Comparison of ENCODE assay signal across 1 cellular context in the genomic region with DNA sequence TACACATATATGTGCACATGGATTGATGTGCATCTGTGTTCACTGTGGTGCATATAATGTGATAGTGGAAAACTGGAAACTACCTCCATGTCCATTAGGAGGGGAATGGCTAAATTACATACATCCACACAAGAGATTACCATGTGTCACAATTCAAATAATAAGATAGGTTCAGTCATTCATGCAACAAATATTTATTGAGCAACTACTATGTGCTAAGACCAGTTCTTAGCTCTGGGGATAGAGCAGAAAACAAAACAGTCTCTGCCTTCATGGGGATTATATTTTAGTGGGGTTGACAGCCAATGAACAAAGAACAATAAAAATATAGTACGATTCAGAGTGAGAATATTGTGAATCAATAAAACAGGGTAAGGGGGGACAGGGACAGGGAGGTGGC.
TF ChIP-seq lines count a peak whose summit lies in the region.

No MANE protein-coding gene starts in this region.

TF ChIP-seq in GM12878, 131 proteins besides CTCF, POLR2A, EP300 and RAD21:
- TF ChIP-seq ZSCAN29 (IDR thresholded peaks at IDR 0.05) (no peak), EGR1 (IDR thresholded peaks at IDR 0.05; ENCODE audit: borderline replicate concordance in 1 of 2, low read depth in 2 of 2, low read length in 2 of 2) (no peak), TAF1 (IDR thresholded peaks at IDR 0.05; ENCODE audit: borderline replicate concordance, low read depth, low read length) (no peak), TARDBP (IDR thresholded peaks at IDR 0.05; ENCODE audit: borderline replicate concordance) (no peak), SMAD1 (IDR thresholded peaks at IDR 0.05; ENCODE audit: low read depth, partially characterized antibody) (no peak), RUNX3 (IDR thresholded peaks at IDR 0.05; ENCODE audit: low read length) (no peak), TCF12 (IDR thresholded peaks at IDR 0.05; ENCODE audit: low read depth, low read length) (no peak), MEF2A (IDR thresholded peaks at IDR 0.05; ENCODE audit: insufficient read depth, low read depth, low read length) (no peak), CREM (IDR thresholded peaks at IDR 0.05; ENCODE audit: low read depth) (no peak), ASH2L (IDR thresholded peaks at IDR 0.05; ENCODE audit: borderline replicate concordance, low read depth) (no peak)
- TF ChIP-seq, protein P1, sequence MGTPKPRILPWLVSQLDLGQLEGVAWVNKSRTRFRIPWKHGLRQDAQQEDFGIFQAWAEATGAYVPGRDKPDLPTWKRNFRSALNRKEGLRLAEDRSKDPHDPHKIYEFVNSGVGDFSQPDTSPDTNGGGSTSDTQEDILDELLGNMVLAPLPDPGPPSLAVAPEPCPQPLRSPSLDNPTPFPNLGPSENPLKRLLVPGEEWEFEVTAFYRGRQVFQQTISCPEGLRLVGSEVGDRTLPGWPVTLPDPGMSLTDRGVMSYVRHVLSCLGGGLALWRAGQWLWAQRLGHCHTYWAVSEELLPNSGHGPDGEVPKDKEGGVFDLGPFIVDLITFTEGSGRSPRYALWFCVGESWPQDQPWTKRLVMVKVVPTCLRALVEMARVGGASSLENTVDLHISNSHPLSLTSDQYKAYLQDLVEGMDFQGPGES (IDR thresholded peaks at IDR 0.05) = no peak
- TF ChIP-seq, protein P2, sequence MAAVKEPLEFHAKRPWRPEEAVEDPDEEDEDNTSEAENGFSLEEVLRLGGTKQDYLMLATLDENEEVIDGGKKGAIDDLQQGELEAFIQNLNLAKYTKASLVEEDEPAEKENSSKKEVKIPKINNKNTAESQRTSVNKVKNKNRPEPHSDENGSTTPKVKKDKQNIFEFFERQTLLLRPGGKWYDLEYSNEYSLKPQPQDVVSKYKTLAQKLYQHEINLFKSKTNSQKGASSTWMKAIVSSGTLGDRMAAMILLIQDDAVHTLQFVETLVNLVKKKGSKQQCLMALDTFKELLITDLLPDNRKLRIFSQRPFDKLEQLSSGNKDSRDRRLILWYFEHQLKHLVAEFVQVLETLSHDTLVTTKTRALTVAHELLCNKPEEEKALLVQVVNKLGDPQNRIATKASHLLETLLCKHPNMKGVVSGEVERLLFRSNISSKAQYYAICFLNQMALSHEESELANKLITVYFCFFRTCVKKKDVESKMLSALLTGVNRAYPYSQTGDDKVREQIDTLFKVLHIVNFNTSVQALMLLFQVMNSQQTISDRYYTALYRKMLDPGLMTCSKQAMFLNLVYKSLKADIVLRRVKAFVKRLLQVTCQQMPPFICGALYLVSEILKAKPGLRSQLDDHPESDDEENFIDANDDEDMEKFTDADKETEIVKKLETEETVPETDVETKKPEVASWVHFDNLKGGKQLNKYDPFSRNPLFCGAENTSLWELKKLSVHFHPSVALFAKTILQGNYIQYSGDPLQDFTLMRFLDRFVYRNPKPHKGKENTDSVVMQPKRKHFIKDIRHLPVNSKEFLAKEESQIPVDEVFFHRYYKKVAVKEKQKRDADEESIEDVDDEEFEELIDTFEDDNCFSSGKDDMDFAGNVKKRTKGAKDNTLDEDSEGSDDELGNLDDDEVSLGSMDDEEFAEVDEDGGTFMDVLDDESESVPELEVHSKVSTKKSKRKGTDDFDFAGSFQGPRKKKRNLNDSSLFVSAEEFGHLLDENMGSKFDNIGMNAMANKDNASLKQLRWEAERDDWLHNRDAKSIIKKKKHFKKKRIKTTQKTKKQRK (IDR thresholded peaks at IDR 0.05; ENCODE audit: low read depth, low read length) = no peak
- TF ChIP-seq, protein P3, sequence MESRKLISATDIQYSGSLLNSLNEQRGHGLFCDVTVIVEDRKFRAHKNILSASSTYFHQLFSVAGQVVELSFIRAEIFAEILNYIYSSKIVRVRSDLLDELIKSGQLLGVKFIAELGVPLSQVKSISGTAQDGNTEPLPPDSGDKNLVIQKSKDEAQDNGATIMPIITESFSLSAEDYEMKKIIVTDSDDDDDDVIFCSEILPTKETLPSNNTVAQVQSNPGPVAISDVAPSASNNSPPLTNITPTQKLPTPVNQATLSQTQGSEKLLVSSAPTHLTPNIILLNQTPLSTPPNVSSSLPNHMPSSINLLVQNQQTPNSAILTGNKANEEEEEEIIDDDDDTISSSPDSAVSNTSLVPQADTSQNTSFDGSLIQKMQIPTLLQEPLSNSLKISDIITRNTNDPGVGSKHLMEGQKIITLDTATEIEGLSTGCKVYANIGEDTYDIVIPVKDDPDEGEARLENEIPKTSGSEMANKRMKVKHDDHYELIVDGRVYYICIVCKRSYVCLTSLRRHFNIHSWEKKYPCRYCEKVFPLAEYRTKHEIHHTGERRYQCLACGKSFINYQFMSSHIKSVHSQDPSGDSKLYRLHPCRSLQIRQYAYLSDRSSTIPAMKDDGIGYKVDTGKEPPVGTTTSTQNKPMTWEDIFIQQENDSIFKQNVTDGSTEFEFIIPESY (IDR thresholded peaks at IDR 0.05) = no peak
TF ChIP-seq in GM12878: peak in this region for 0.
